8 cellular contexts compared by ENCODE assay signal in the genomic region with DNA sequence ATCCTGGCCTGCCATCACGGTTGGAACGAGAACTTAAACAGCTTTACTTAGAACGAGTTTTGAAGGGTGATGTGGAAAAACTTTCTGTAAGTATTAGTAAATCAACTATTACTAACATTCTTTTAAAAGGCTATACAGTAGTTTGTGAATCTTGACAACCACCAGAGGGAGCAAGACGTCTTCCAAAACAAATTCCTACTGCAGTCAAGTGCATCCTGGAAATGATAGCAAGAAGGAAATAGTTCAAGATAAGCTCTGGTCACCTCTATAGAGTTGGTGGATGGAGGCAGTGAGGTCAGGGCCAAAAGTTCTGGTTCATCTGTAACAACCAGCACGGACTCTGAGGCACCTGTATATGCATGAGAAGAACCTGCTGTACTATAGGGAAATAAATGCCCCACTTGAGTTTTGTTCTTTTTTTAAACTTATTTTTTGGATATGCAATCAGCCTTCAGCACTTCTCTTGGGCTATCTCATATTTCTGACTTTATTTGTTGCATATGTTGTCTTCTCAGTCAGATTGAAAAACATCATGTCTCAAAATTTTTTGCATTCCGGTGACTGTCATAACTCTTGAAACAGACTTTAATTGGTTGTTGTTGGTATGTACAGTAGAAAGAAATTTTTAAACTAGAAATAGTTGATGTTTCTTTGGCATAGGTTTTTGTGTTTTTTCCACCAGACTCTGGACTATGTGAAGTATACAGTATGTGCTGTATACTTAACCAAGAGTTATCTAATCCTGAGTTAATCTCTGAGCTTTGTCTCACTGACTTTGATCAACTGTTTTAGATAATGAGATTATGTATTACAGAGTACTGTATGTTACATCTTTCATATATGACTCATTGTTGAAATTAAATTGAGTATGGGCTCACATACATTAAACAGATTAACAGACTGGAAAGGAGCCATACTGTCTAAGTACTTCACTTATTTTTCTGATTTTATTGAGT. TPM values are rescaled to one million over a fixed set of nuclear protein-coding genes. Genes with fewer than 3 reads are reported as not detected.
DNase-seq lines count a peak whose midpoint lies in the region; ATAC-seq and TF ChIP-seq lines count a peak whose summit lies in the region.

No MANE protein-coding gene starts in this region.

- H4K20me1 ChIP-seq in hepatocyte (ENCODE audit: insufficient read depth, poor library complexity, severe bottlenecking): peaks cover 5% of the 10 kb centered on the region

- H3K27me3 ChIP-seq in hepatocyte: no peaks in the 10 kb centered on the region

- no peaks in the 10 kb centered on the region for H3K9me3 ChIP-seq in hepatocyte (ENCODE audit: low read depth)

- H3K4me1 ChIP-seq in hepatocyte (ENCODE audit: insufficient read depth): peaks cover 3% of the 10 kb centered on the region

- no peak for DNase-seq in GM20000 (ENCODE audit: low spot score)
- DNase-seq in NCI-H226: peak; percentile 66
- peak; percentile 83 for DNase-seq in astrocyte of the spinal cord (ENCODE audit: low read depth, low spot score)
- peak; percentile 83 for DNase-seq in hepatocyte (ENCODE audit: low spot score)
- no peak for DNase-seq in sciatic nerve (ENCODE audit: low spot score)
- no peak for DNase-seq in activated effector memory CD4-positive, alpha-beta T cell treated with Interleukin-2 at 50 U/mL for 16 hours

- H3K27ac ChIP-seq in C4-2B (no peak overlapping the region), hepatocyte (no peak overlapping the region)

- intact Hi-C loops in sciatic nerve (cut with DNase I): no loop called here

- TF ChIP-seq CTCF in C4-2B (conservative IDR thresholded peaks at IDR 0.05) (peak; percentile 67), GM20000 (IDR thresholded peaks at IDR 0.05; ENCODE audit: extremely low read depth, missing control alignments) (peak; percentile 34), astrocyte of the spinal cord (IDR thresholded peaks at IDR 0.05; ENCODE audit: low read depth, low read length) (peak; percentile 57), hepatocyte (IDR thresholded peaks at IDR 0.05; ENCODE audit: poor library complexity) (peak; percentile 87)

- no peak overlapping the region for H2AFZ ChIP-seq in hepatocyte

- H3K4me3 ChIP-seq in astrocyte of the spinal cord (ENCODE audit: low read depth, low read length) (no peak overlapping the region), hepatocyte (no peak overlapping the region)

- no peaks in the 10 kb centered on the region for H3K36me3 ChIP-seq in hepatocyte (replicated peaks; ENCODE audit: insufficient read depth, low read depth)

- H3K9me2 ChIP-seq in hepatocyte (replicated peaks; ENCODE audit: insufficient read depth): no peaks in the 10 kb centered on the region

- in situ Hi-C loops in astrocyte of the spinal cord (cut with HindIII; ENCODE audit: low sequenced_read_pairs): no loop called here

- peak; percentile 88 for ATAC-seq in sciatic nerve
- no peak for ATAC-seq in GM19397 (IDR thresholded peaks at IDR 0.05; ENCODE audit: unreplicated experiment)

- WGBS in hepatocyte (ENCODE audit: low lambda C conversion rate, missing lambda C conversion rate): 47% methylated on average over 6 of the region's 6 CpGs

- no peak overlapping the region for H3K4me2 ChIP-seq in hepatocyte

- peaks cover 8% of the 10 kb centered on the region for H3K79me2 ChIP-seq in hepatocyte

RNA-seq across cellular contexts. Expression of gene ACTR2, which starts 37.7 kb away (rescaled TPM):
- total RNA-seq in hepatocyte: 89.4 and 97.7 TPM in 2 replicates
- 60.9 and 75.6 TPM in 2 replicates for polyA plus RNA-seq in hepatocyte
- total RNA-seq in sciatic nerve: 187 TPM

Comparison
In these comparisons a context has a peak if more than half of its experiments do, and no peak if none do; other contexts are left out.
1. CTCF ChIP-seq: peak in every context shown above with its lines; median percentile 87 in hepatocyte; 67 in C4-2B; 57 in astrocyte of the spinal cord; 34 in GM20000.
2. DNase-seq: peak in NCI-H226 (single experiment), astrocyte of the spinal cord (single experiment) and hepatocyte (single experiment); none in GM20000 (single experiment), sciatic nerve (single experiment) and activated effector memory CD4-positive, alpha-beta T cell treated with Interleukin-2 at 50 U/mL for 16 hours (single experiment).